Comparison of ENCODE assay signal across 18 cellular contexts in the genomic region with DNA sequence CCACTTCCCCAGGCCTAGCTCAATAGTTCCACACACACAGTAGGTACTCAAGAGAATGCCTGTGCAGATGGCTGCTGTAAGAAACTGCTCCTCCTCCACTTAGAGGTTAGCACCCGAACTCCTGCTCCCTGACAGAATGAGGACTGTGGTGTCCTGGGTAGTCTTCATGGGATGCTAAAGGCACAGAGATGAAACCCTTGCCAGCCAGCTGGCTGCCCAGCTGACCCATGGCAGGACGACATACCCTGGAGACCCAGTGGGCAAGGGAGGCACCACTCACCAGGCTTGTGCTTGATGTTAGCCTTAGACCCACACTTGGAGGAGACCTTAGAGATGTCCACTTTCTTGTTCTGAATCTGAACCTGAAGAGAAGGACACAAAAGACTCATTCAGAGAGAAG.
"Had no signal": no experiment of that assay in that cellular context is flagged by ENCODE, and none has a peak within 500 bp of the region (broad histone marks: within the 10 kb centered on the region; RNA-seq: fewer than 3 reads in every experiment).

No MANE protein-coding gene starts in this region.

- H3K36me3 ChIP-seq: uterus had no signal

- H3K27me3 ChIP-seq: esophagus muscularis mucosa, transverse colon, uterus had no signal

- DNase-seq: activated CD4-positive, alpha-beta T cell treated with anti-CD3 and anti-CD28 coated beads, Interleukin-2, amount 10 ng/mL, durations not matched to agents 7 days and 5 days; activated CD4-positive, CD25-positive, alpha-beta regulatory T cell treated with anti-CD3 and anti-CD28 coated beads, Interleukin-2, amount 50 U/mL, for 72 hours; activated CD8-positive, alpha-beta memory T cell treated with anti-CD3 and anti-CD28 coated beads for 24 hours; activated CD8-positive, alpha-beta memory T cell treated with anti-CD3 and anti-CD28 coated beads, Interleukin-2, amount 50 U/mL, for 4 hours; activated gamma-delta T cell treated with Interleukin-2 at 50 U/mL for 16 hours; activated T-cell treated with anti-CD3 and anti-CD28 coated beads, Interleukin-2, amount 50 U/mL, for 72 hours; retina; stimulated activated CD4-positive, alpha-beta T cell treated with anti-CD3 and anti-CD28 coated beads, Interleukin-4, amount 100 ng/mL, for 24 hours; transverse colon; uterus; WERI-Rb-1 had no signal

- H3K36me3 Mint-ChIP-seq: activated naive CD4-positive, alpha-beta T cell treated with anti-CD3 and anti-CD28 coated beads, Interleukin-2, amount 50 U/mL, for 24 hours had no signal

- H3K4me3 Mint-ChIP-seq: activated CD4-positive, alpha-beta T cell treated with anti-CD3 and anti-CD28 coated beads, Interleukin-2, amount 10 ng/mL, durations not matched to agents 7 days and 5 days; activated naive CD4-positive, alpha-beta T cell treated with anti-CD3 and anti-CD28 coated beads, Interleukin-2, amount 50 U/mL, for 24 hours; activated T-cell treated with anti-CD3 and anti-CD28 coated beads, Interleukin-2, amount 50 U/mL, for 72 hours; central memory CD8-positive, alpha-beta T cell; stimulated activated naive CD8-positive, alpha-beta T cell treated with anti-CD3 and anti-CD28 coated beads, Interleukin-15, Interleukin-2, amounts not matched to agents 100 ng/mL and 50 ng/mL, for 24 hours; T-helper 2 cell treated with Interferon-gamma antibody and Interleukin-4, amounts not matched to agents 5 μg/mL and 100 μg/mL, for 36 hours had no signal

- H3K27ac Mint-ChIP-seq: activated naive CD4-positive, alpha-beta T cell treated with anti-CD3 and anti-CD28 coated beads, Interleukin-2, amount 50 U/mL, for 24 hours; activated T-cell treated with anti-CD3 and anti-CD28 coated beads, Interleukin-2, amount 50 U/mL, for 72 hours; stimulated activated naive CD8-positive, alpha-beta T cell treated with anti-CD3 and anti-CD28 coated beads, Interleukin-15, Interleukin-2, amounts not matched to agents 100 ng/mL and 50 ng/mL, for 24 hours; T-helper 2 cell treated with Interferon-gamma antibody and Interleukin-4, amounts not matched to agents 5 μg/mL and 100 μg/mL, for 36 hours had no signal

- H3K4me3 ChIP-seq: coronary artery, esophagus muscularis mucosa, transverse colon, uterus had no signal

- H3K27me3 Mint-ChIP-seq: activated CD4-positive, alpha-beta T cell treated with anti-CD3 and anti-CD28 coated beads, Interleukin-2, amount 10 ng/mL, durations not matched to agents 7 days and 5 days; activated naive CD4-positive, alpha-beta T cell treated with anti-CD3 and anti-CD28 coated beads, Interleukin-2, amount 50 U/mL, for 24 hours; central memory CD8-positive, alpha-beta T cell; stimulated activated naive CD8-positive, alpha-beta T cell treated with anti-CD3 and anti-CD28 coated beads, Interleukin-15, Interleukin-2, amounts not matched to agents 100 ng/mL and 50 ng/mL, for 24 hours had no signal

- H3K4me1 ChIP-seq: esophagus muscularis mucosa, transverse colon, uterus had no signal

- H3K9me3 ChIP-seq: esophagus muscularis mucosa, transverse colon, uterus had no signal

- H3K9me3 Mint-ChIP-seq: activated CD4-positive, alpha-beta T cell treated with anti-CD3 and anti-CD28 coated beads, Interleukin-2, amount 10 ng/mL, durations not matched to agents 7 days and 5 days; activated naive CD4-positive, alpha-beta T cell treated with anti-CD3 and anti-CD28 coated beads, Interleukin-2, amount 50 U/mL, for 24 hours; activated T-cell treated with anti-CD3 and anti-CD28 coated beads, Interleukin-2, amount 50 U/mL, for 72 hours; central memory CD8-positive, alpha-beta T cell; stimulated activated naive CD8-positive, alpha-beta T cell treated with anti-CD3 and anti-CD28 coated beads, Interleukin-15, Interleukin-2, amounts not matched to agents 100 ng/mL and 50 ng/mL, for 24 hours; T-helper 2 cell treated with Interferon-gamma antibody and Interleukin-4, amounts not matched to agents 5 μg/mL and 100 μg/mL, for 36 hours had no signal

- ATAC-seq: activated T-cell treated with anti-CD3 and anti-CD28 coated beads, Interleukin-2, amount 50 U/mL, for 72 hours; SK-N-SH treated with all-trans-retinoic acid at 6 μM for 48 hours had no signal

- H3K27ac ChIP-seq: coronary artery, esophagus muscularis mucosa, transverse colon, uterus, WERI-Rb-1 had no signal

- H3K4me1 Mint-ChIP-seq: activated CD4-positive, alpha-beta T cell treated with anti-CD3 and anti-CD28 coated beads, Interleukin-2, amount 10 ng/mL, durations not matched to agents 7 days and 5 days; activated naive CD4-positive, alpha-beta T cell treated with anti-CD3 and anti-CD28 coated beads, Interleukin-2, amount 50 U/mL, for 24 hours; central memory CD8-positive, alpha-beta T cell had no signal
